16 cellular contexts compared by ENCODE assay signal in the genomic region with DNA sequence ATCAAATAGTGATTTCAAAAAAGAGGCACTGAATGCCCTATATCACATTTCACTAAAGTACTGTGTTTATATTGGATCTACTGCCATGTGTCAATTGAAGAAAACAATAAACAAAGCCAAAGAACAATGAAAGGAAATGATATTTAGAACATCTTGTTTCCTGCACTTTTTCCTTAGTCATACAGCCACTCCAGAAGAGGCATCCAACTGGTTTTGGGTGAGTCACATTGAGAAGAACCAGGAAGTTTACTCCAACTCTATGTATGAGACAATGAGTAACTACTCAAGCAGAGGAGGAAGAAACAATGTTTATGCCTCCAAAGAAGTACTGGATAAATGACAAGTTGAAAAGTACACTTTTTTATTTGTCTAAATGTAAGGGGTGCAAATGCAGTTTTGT.
DNase-seq lines count a peak whose midpoint lies in the region; TF ChIP-seq lines count a peak whose summit lies in the region.
"Had no signal": no experiment of that assay in that cellular context is flagged by ENCODE, and none has a peak within 500 bp of the region (broad histone marks: within the 10 kb centered on the region; RNA-seq: fewer than 3 reads in every experiment).

No MANE protein-coding gene starts in this region.

- peak; percentile 47 for DNase-seq in ACHN
- peak; percentile 85 for DNase-seq in HT1080 (ENCODE audit: low read depth)
- DNase-seq in astrocyte of the cerebellum (ENCODE audit: low read depth): peak; percentile 28
- peak; percentile 78 for DNase-seq in glomerular endothelial cell (ENCODE audit: extremely low read depth, low read depth, low spot score)
- no peak for DNase-seq in WERI-Rb-1
- no peak for DNase-seq in D341Med (ENCODE audit: low spot score)
- DNase-seq in NCI-H510A treated with DMSO at 0.1 percent for 48 hours (lab: John Stamatoyannopoulos, UW): no peak
- no peak for DNase-seq in hypothalamus (lab: John Stamatoyannopoulos, UW)
- DNase-seq: activated CD8-positive, alpha-beta memory T cell treated with anti-CD3 and anti-CD28 coated beads, Interleukin-2, amount 50 U/mL, for 48 hours; heart right ventricle; NCI-H2029; posterior cingulate gyrus; RPMI8226; thyroid gland had no signal

- TF ChIP-seq CTCF in astrocyte of the cerebellum (IDR thresholded peaks at IDR 0.05; ENCODE audit: low read depth, low read length, missing control alignments) (no peak), WERI-Rb-1 (IDR thresholded peaks at IDR 0.05; ENCODE audit: low read depth, low read length) (no peak)

- no peaks in the 10 kb centered on the region for H3K9me3 ChIP-seq in WERI-Rb-1 (ENCODE audit: severe bottlenecking)
- H3K9me3 ChIP-seq: BLaER1, heart right ventricle, thyroid gland had no signal

- no peaks in the 10 kb centered on the region for H3K36me3 ChIP-seq in WERI-Rb-1
- H3K36me3 ChIP-seq: BLaER1, cardiac muscle cell, heart right ventricle, thyroid gland had no signal

- in situ Hi-C loops in ACHN (cut with HindIII; ENCODE audit: low pct_ligation_motif_present, low pct_unique_long_range_greater_than_20kb, low sequenced_read_pairs) (no loop called here), astrocyte of the cerebellum (cut with HindIII; ENCODE audit: low sequenced_read_pairs) (no loop called here)

- no peaks in the 10 kb centered on the region for H3K27me3 ChIP-seq in WERI-Rb-1 (ENCODE audit: insufficient read depth, low read depth, severe bottlenecking)
- H3K27me3 ChIP-seq: BLaER1, cardiac muscle cell, heart right ventricle, thyroid gland had no signal

- no peak overlapping the region for H3K27ac ChIP-seq in WERI-Rb-1
- H3K27ac ChIP-seq: BLaER1, cardiac muscle cell, thyroid gland had no signal

- H3K4me3 ChIP-seq in astrocyte of the cerebellum (ENCODE audit: low read depth, low read length): no peak overlapping the region
- no peak overlapping the region for H3K4me3 ChIP-seq in WERI-Rb-1 (ENCODE audit: low read depth, low read length)
- H3K4me3 ChIP-seq: BLaER1, cardiac muscle cell, heart right ventricle, thyroid gland had no signal

Comparison
In these comparisons a context has a peak if more than half of its experiments do, and no peak if none do; other contexts are left out.
1. DNase-seq: peak in ACHN (single experiment), HT1080 (single experiment), astrocyte of the cerebellum (single experiment) and glomerular endothelial cell (single experiment); none in WERI-Rb-1 (single experiment), D341Med (single experiment), NCI-H510A treated with DMSO at 0.1 percent for 48 hours (single experiment) and hypothalamus (0 of 51).